ENCODE assay signal across 22 cellular contexts in the genomic region with DNA sequence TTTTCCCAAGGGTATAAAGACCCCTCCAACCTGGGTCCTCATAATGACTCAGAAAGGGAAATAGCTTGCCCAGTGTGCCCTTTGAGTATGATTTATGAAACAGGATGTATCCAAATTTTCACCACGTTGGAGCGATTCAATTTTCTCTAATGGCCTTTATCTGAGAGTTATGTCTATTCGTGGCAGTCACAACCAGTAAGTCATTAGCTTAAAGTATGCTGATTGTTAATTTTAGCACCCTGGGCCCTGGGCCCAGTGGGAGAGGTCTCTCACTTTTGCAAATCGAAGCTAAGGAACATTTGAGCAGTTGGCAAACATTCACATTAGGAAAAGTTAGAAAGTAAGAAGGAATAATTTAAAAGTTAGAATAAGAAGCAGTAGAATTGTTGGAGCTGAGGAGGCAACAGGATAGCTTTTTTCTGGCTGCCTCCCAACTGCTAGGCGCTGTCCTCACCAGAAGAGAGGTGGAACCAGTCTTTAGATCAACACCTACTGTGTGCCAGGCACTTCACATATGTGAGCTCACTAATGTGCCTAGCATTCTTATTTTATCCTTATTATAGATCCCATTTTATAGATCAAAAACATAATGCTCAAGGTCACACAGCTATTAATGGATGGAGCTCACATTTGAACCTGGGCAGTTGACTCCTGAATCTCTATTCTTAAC. TPM values are rescaled to one million over a fixed set of nuclear protein-coding genes. Genes with fewer than 3 reads are reported as not detected.
DNase-seq lines count a peak whose midpoint lies in the region; ATAC-seq and TF ChIP-seq lines count a peak whose summit lies in the region.
"Had no signal": no experiment of that assay in that cellular context is flagged by ENCODE, and none has a peak within 500 bp of the region (broad histone marks: within the 10 kb centered on the region; RNA-seq: fewer than 3 reads in every experiment).

No MANE protein-coding gene starts in this region.

- peaks cover 0 to 8% (median 0%) of the 10 kb centered on the region in 9 donors for H3K4me1 ChIP-seq in heart right ventricle
- H3K4me1 ChIP-seq in BLaER1 treated with 17β-estradiol and CSF1 and Interleukin-3, amounts not matched to agents 10 nM and 100 nM: peaks cover 0 to 66% (median 60%) of the 10 kb centered on the region in 10 experiments; a peak in 16 of 20 replicates
- peaks cover 16% of the 10 kb centered on the region for H3K4me1 ChIP-seq in left ventricle myocardium inferior
- H3K4me1 ChIP-seq: A549, BE2C, HAP-1 had no signal

- H3K4me2 ChIP-seq in BLaER1 treated with 17β-estradiol and CSF1 and Interleukin-3, amounts not matched to agents 10 nM and 100 nM: peak overlapping the region in 9 of 11 experiments; percentile 2 to 85 (median 74); a peak in 14 of 22 replicates
- H3K4me2 ChIP-seq: A549 had no signal

- H3K27me3 Mint-ChIP-seq in CD14-positive monocyte (ENCODE audit: low read depth in 3 of 3): no peaks in the 10 kb centered on the region

- ATAC-seq in heart right ventricle: peak in 5 of 8 donors; percentile 43 to 83 (median 66)
- ATAC-seq: A549 had no signal

- H3K27me3 ChIP-seq in heart right ventricle: no peaks in the 10 kb centered on the region
- H3K27me3 ChIP-seq in BLaER1 treated with 17β-estradiol and CSF1 and Interleukin-3, amounts not matched to agents 10 nM and 100 nM: no peaks in the 10 kb centered on the region
- H3K27me3 ChIP-seq in left ventricle myocardium inferior (ENCODE audit: low read depth): no peaks in the 10 kb centered on the region
- H3K27me3 ChIP-seq: BE2C had no signal

- H3K27ac Mint-ChIP-seq in CD14-positive monocyte: peak overlapping the region in 1 of 7 donors; percentile 6
- H3K27ac Mint-ChIP-seq: CD4-positive, alpha-beta T cell; CD8-positive, alpha-beta memory T cell; HFFc6 had no signal

- 38 to 45% methylated on average over 5 of the region's 5 CpGs for WGBS in heart right ventricle, 2 donors

- H3K36me3 ChIP-seq in heart right ventricle (no peaks in the 10 kb centered on the region), left ventricle myocardium inferior (no peaks in the 10 kb centered on the region)
- no peaks in the 10 kb centered on the region for H3K36me3 ChIP-seq in BLaER1 treated with 17β-estradiol and CSF1 and Interleukin-3, amounts not matched to agents 10 nM and 100 nM
- H3K36me3 ChIP-seq: BE2C, HAP-1 had no signal

- intact Hi-C loops in heart right ventricle (cut with DNase I): no loop called here
- intact Hi-C loops in cardiac septum (cut with DNase I): no loop called here
- intact Hi-C loops in left ventricle myocardium inferior (cut with micrococcal nuclease): no loop called here
- intact Hi-C loops in CD14-positive monocyte (cut with micrococcal nuclease): no loop called here

- H3K9ac ChIP-seq in BLaER1 treated with 17β-estradiol and CSF1 and Interleukin-3, amounts not matched to agents 10 nM and 100 nM: no peak overlapping the region

- no peak overlapping the region for H3K4me3 ChIP-seq in heart right ventricle
- no peak overlapping the region for H3K4me3 ChIP-seq in BLaER1 treated with 17β-estradiol and CSF1 and Interleukin-3, amounts not matched to agents 10 nM and 100 nM
- no peak overlapping the region for H3K4me3 ChIP-seq in left ventricle myocardium inferior
- H3K4me3 ChIP-seq: A549, HAP-1 had no signal

- H3K4me1 Mint-ChIP-seq in CD14-positive monocyte: peaks cover 2% of the 10 kb centered on the region
- H3K4me1 Mint-ChIP-seq: CD8-positive, alpha-beta memory T cell had no signal

- H4K20me1 ChIP-seq in BLaER1 treated with 17β-estradiol and CSF1 and Interleukin-3, amounts not matched to agents 10 nM and 100 nM: no peaks in the 10 kb centered on the region

- H3K9me3 Mint-ChIP-seq in CD14-positive monocyte: peaks cover 0 to 3% (median 0%) of the 10 kb centered on the region in 7 donors
- H3K9me3 Mint-ChIP-seq: CD4-positive, alpha-beta T cell; CD8-positive, alpha-beta memory T cell; HFFc6 had no signal

- H3K36me3 Mint-ChIP-seq in CD14-positive monocyte: no peaks in the 10 kb centered on the region
- H3K36me3 Mint-ChIP-seq: CD8-positive, alpha-beta memory T cell had no signal

- no peak overlapping the region for H3K4me3 Mint-ChIP-seq in CD14-positive monocyte
- H3K4me3 Mint-ChIP-seq: CD4-positive, alpha-beta T cell; CD8-positive, alpha-beta memory T cell; HFFc6 had no signal

- TF ChIP-seq CTCF in heart right ventricle (IDR thresholded peaks at IDR 0.05) (no peak), left ventricle myocardium inferior (IDR thresholded peaks at IDR 0.05; ENCODE audit: borderline replicate concordance) (no peak), CD14-positive monocyte (IDR thresholded peaks at IDR 0.05) (no peak)

- peak overlapping the region in 3 of 10 donors; percentile 2 to 46 (median 26) for H3K27ac ChIP-seq in heart right ventricle
- H3K27ac ChIP-seq in BLaER1 treated with 17β-estradiol and CSF1 and Interleukin-3, amounts not matched to agents 10 nM and 100 nM: peak overlapping the region in 1 of 11 experiments; percentile 65; a peak in 1 of 22 replicates
- H3K27ac ChIP-seq in left ventricle myocardium inferior (replicated peaks): peak overlapping the region; percentile 12
- H3K27ac ChIP-seq: A549, C4-2B had no signal

- DNase-seq in heart right ventricle (no peak), cardiac septum (ENCODE audit: low spot score) (no peak), left ventricle myocardium inferior (no peak), CD14-positive monocyte (ENCODE audit: low spot score) (no peak)
- no peak for DNase-seq in activated CD4-positive, alpha-beta T cell treated with anti-CD3 and anti-CD28 coated beads, Interleukin-2, amount 50 U/mL, for 48 hours
- DNase-seq: 8988T; ACHN; AML-193; BE2C; CD4-positive, alpha-beta T cell; CD8-positive, alpha-beta memory T cell; DMS53; DMS79 treated with DMSO at 0.1 percent for 48 hours; GF-D8; GOT3; HFFc6 had no signal

- H3K9me3 ChIP-seq in heart right ventricle: no peaks in the 10 kb centered on the region
- H3K9me3 ChIP-seq in BLaER1 treated with 17β-estradiol and CSF1 and Interleukin-3, amounts not matched to agents 10 nM and 100 nM (replicated peaks in 1 of 11): peaks cover 0 to 8% (median 0%) of the 10 kb centered on the region in 11 experiments; a peak in 2 of 22 replicates
- H3K9me3 ChIP-seq in left ventricle myocardium inferior (replicated peaks): no peaks in the 10 kb centered on the region
- H3K9me3 ChIP-seq: A549, BE2C, HAP-1 had no signal

RNA-seq across cellular contexts. Expression of a gene that starts 24.5 kb away (rescaled TPM):
- total RNA-seq in heart right ventricle (under 1 TPM in 6 of 10 donors, not detected in 4; 0.19 to 0.76 (median 0.62) TPM), cardiac septum (0.22 TPM), left ventricle myocardium inferior (0.25 TPM)
- polyA plus RNA-seq in heart right ventricle (under 1 TPM; 0.59 to 0.61 TPM), CD14-positive monocyte (not detected)
- total RNA-seq: CD4-positive, alpha-beta T cell; CD8-positive, alpha-beta memory T cell; Daoy; G401 had no signal
- polyA plus RNA-seq: A549; CD8-positive, alpha-beta memory T cell had no signal
